8 cellular contexts compared by ENCODE assay signal in genomic region chr3:72848703-72849081, GRCh38. TPM values are rescaled to one million over a fixed set of nuclear protein-coding genes. Genes with fewer than 3 reads are reported as not detected.
A peak's percentile ranks its signal among the peaks of the same experiment; 100 is the strongest.
DNase-seq lines count a peak whose midpoint lies in the region; ATAC-seq, FAIRE-seq and TF ChIP-seq lines count a peak whose summit lies in the region.

No MANE protein-coding gene starts in this region.

- no peaks in the 10 kb centered on the region for H3K36me3 ChIP-seq in bronchial epithelial cell (ENCODE audit: control insufficient read depth, insufficient read depth, low read length)
- H3K36me3 ChIP-seq in uterus = no peaks in the 10 kb centered on the region

- peaks cover 35% of the 10 kb centered on the region for H3K27me3 Mint-ChIP-seq in mesothelial cell of epicardium (ENCODE audit: low read depth)

- TF ChIP-seq POLR2A in uterus (IDR thresholded peaks at IDR 0.05) = no peak

- DNase-seq in OCI-M1 (lab: John Stamatoyannopoulos, UW) (peak; percentile 56), bronchial epithelial cell (ENCODE audit: low read depth) (no peak), mesothelial cell of epicardium (ENCODE audit: low spot score in 2 of 2, unreplicated experiment in 2 of 2) (no peak), uterus (no peak), GM19240 (ENCODE audit: insufficient read length, low spot score) (no peak)

- intact Hi-C loops in uterus (cut with DNase I; ENCODE audit: low total_unique reads) = no loop called here

- peak overlapping the region; percentile 56 for H3K27ac ChIP-seq in 22Rv1
- no peak overlapping the region for H3K27ac ChIP-seq in uterus

- peak overlapping the region; percentile 79 for H3K4me3 Mint-ChIP-seq in mesothelial cell of epicardium

- H3K36me3 Mint-ChIP-seq in mesothelial cell of epicardium = no peaks in the 10 kb centered on the region

- no peaks in the 10 kb centered on the region for H3K9me3 Mint-ChIP-seq in mesothelial cell of epicardium

- H3K4me3 ChIP-seq in bronchial epithelial cell (ENCODE audit: low read depth, low read length) (peak overlapping the region; percentile 100), uterus (peak overlapping the region; percentile 84 to 91)

- peaks cover 27% of the 10 kb centered on the region for H3K4me1 Mint-ChIP-seq in mesothelial cell of epicardium

- no peaks in the 10 kb centered on the region for H3K9me3 ChIP-seq in uterus

- ATAC-seq in GM18508 (IDR thresholded peaks at IDR 0.05; ENCODE audit: insufficient read depth, unreplicated experiment) (peak; percentile 29), HG02981 (IDR thresholded peaks at IDR 0.05; ENCODE audit: unreplicated experiment) (peak; percentile 38)

- H3K27me3 ChIP-seq in bronchial epithelial cell (ENCODE audit: control insufficient read depth, insufficient read depth, low read length) = no peaks in the 10 kb centered on the region
- no peaks in the 10 kb centered on the region for H3K27me3 ChIP-seq in uterus

- peaks cover 0 to 9% of the 10 kb centered on the region in 2 donors for H3K4me1 ChIP-seq in uterus

- TF ChIP-seq CTCF in 22Rv1 (IDR thresholded peaks at IDR 0.05) (no peak), bronchial epithelial cell (IDR thresholded peaks at IDR 0.05; ENCODE audit: insufficient read depth, low read length, severe bottlenecking) (no peak), mesothelial cell of epicardium (IDR thresholded peaks at IDR 0.05; ENCODE audit: unreplicated experiment) (no peak), uterus (IDR thresholded peaks at IDR 0.05) (no peak)

- H3K27ac Mint-ChIP-seq in mesothelial cell of epicardium = no peak overlapping the region

- no peak for FAIRE-seq in bronchial epithelial cell (lab: Jason Lieb, UNC)

RNA-seq across cellular contexts. Expression of gene SHQ1, which starts 0.4 kb away (rescaled TPM):
- total RNA-seq in bronchial epithelial cell (14.6 and 17.6 TPM in 2 replicates), mesothelial cell of epicardium (17.0 to 22.0 TPM (median 18.6 TPM) in 3 replicates), uterus (10 to 100 TPM in 2 of 4 donors, 1 to 10 TPM in 2; 8.2 to 30.9 (median 19.2) TPM)

RNA-seq across cellular contexts. Expression of gene GXYLT2, which starts 39.2 kb away (rescaled TPM):
- total RNA-seq in bronchial epithelial cell = 0.79 and 0.90 TPM in 2 replicates
- total RNA-seq in mesothelial cell of epicardium = 30.5 to 33.7 TPM (median 32.8 TPM) in 3 replicates
- total RNA-seq in uterus = 10 to 100 TPM in 3 of 4 donors, 1 to 10 TPM in 1; 1.3 to 74.1 (median 18.5) TPM
